In genomic region chr17:81648013-81648706, GRCh38 we compare ENCODE assay signal across 2 cellular contexts.
TF ChIP-seq lines count a peak whose summit lies in the region.

No MANE protein-coding gene starts in this region.

TF ChIP-seq in SK-N-SH, 30 proteins besides CTCF, POLR2A, EP300 and RAD21 (continued from another document):
- TF ChIP-seq USF2 (IDR thresholded peaks at IDR 0.05; ENCODE audit: borderline replicate concordance, low read depth, low read length) (no peak), YY1 (IDR thresholded peaks at IDR 0.05; ENCODE audit: low read depth) (no peak), MXI1 (IDR thresholded peaks at IDR 0.05; ENCODE audit: low read depth, low read length) (no peak), TEAD4 (IDR thresholded peaks at IDR 0.05; ENCODE audit: borderline replicate concordance, insufficient read depth) (no peak), TCF12 (IDR thresholded peaks at IDR 0.05) (no peak), FOXM1 (IDR thresholded peaks at IDR 0.05; ENCODE audit: low read depth) (no peak), SMC3 (IDR thresholded peaks at IDR 0.05; ENCODE audit: low read depth, low read length) (no peak), NRF1 (IDR thresholded peaks at IDR 0.05; ENCODE audit: low read depth, low read length) (no peak), RCOR1 (IDR thresholded peaks at IDR 0.05; ENCODE audit: low read length) (no peak)
TF ChIP-seq in SK-N-SH: peak in this region for 0.

TF ChIP-seq in SK-N-SH treated with all-trans-retinoic acid at 6 μM for 48 hours, 23 proteins besides CTCF, POLR2A, EP300 and RAD21 (continued from another document):
- TF ChIP-seq PATZ1 (CRISPR knock-in tag; IDR thresholded peaks at IDR 0.05; ENCODE audit: borderline replicate concordance): no peak
- no peak for TF ChIP-seq POU6F1 (CRISPR knock-in tag; IDR thresholded peaks at IDR 0.05; ENCODE audit: borderline replicate concordance, low read depth)
- TF ChIP-seq ZNF70 (CRISPR knock-in tag; IDR thresholded peaks at IDR 0.05): no peak
- TF ChIP-seq ARNTL (CRISPR knock-in tag; IDR thresholded peaks at IDR 0.05; ENCODE audit: borderline replicate concordance, low read depth): no peak
- no peak for TF ChIP-seq CSRNP3 (CRISPR knock-in tag; IDR thresholded peaks at IDR 0.05)
- TF ChIP-seq GLIS3 (CRISPR knock-in tag; IDR thresholded peaks at IDR 0.05): no peak
- TF ChIP-seq TOX (CRISPR knock-in tag; IDR thresholded peaks at IDR 0.05; ENCODE audit: borderline replicate concordance): no peak
- no peak for TF ChIP-seq ZFP30 (CRISPR knock-in tag; IDR thresholded peaks at IDR 0.05)
- no peak for TF ChIP-seq TCF4 (CRISPR knock-in tag; IDR thresholded peaks at IDR 0.05; ENCODE audit: borderline replicate concordance)
- no peak for TF ChIP-seq PPARA (CRISPR knock-in tag; IDR thresholded peaks at IDR 0.05; ENCODE audit: borderline replicate concordance)
- TF ChIP-seq CREB5 (CRISPR knock-in tag; IDR thresholded peaks at IDR 0.05; ENCODE audit: low read depth): no peak
- TF ChIP-seq ZC3H10 (CRISPR knock-in tag; IDR thresholded peaks at IDR 0.05): no peak
- TF ChIP-seq ZFP3 (CRISPR knock-in tag; IDR thresholded peaks at IDR 0.05): no peak
- TF ChIP-seq ISL1 (CRISPR knock-in tag; IDR thresholded peaks at IDR 0.05): no peak
